9 cellular contexts compared by ENCODE assay signal in genomic region chr7:151410405-151411390, GRCh38. TPM values are rescaled to one million over a fixed set of nuclear protein-coding genes. Genes with fewer than 3 reads are reported as not detected.
DNase-seq lines count a peak whose midpoint lies in the region; ATAC-seq and TF ChIP-seq lines count a peak whose summit lies in the region.
"Had no signal": no experiment of that assay in that cellular context is flagged by ENCODE, and none has a peak within 500 bp of the region (broad histone marks: within the 10 kb centered on the region; RNA-seq: fewer than 3 reads in every experiment).

No MANE protein-coding gene starts in this region.

- TSS peak; percentile 26 for BruUV-seq in PC-9 (replicated peaks; lab: Mats Ljungman, UMichigan)

- peaks cover 31% of the 10 kb centered on the region for H3K27me3 Mint-ChIP-seq in neural crest cell (ENCODE audit: low read depth)

- no peaks in the 10 kb centered on the region for H3K36me3 Mint-ChIP-seq in neural crest cell (ENCODE audit: low read depth)

- H3K27ac Mint-ChIP-seq in neural crest cell (ENCODE audit: unreplicated experiment): peak overlapping the region; percentile 19

- intact Hi-C loops in PC-9 (cut with micrococcal nuclease; ENCODE audit: unreplicated experiment): loop anchor here (1.0 kb wide), 1 partner anchor 18 kb away; no protein-coding TSS in a partner anchor
- intact Hi-C loops in esophagus squamous epithelium (cut with DNase I): no loop called here

- H3K4me1 Mint-ChIP-seq in neural crest cell: peaks cover 23% of the 10 kb centered on the region

- CTCF ChIA-PET in BJ (lab: Yijun Ruan, JAX): interaction anchor here (0.6 to 1.2 kb wide), 4 partner anchors 11 to 38 kb away, joined by 3 to 4 read pairs (median 4); no protein-coding TSS in a partner anchor
- CTCF ChIA-PET in PC-9 (lab: Charles Lee): no interaction called here

- H3K4me3 ChIP-seq in BJ (ENCODE audit: low read depth, low read length) (peak overlapping the region; percentile 16), PC-9 (no peak overlapping the region), esophagus squamous epithelium (peak overlapping the region; percentile 23 to 73 (median 46))

- no peaks in the 10 kb centered on the region for H3K9me2 ChIP-seq in PC-9 (ENCODE audit: insufficient read depth)

- H3F3A ChIP-seq in PC-9 (ENCODE audit: insufficient read depth, low read depth): 0 out of 2 replicates have a peak, but pooled peaks cover 4% of the 10 kb centered on the region

- 56 to 71% methylated on average over 14 to 20 of the region's 55 CpGs for WGBS in esophagus squamous epithelium, 2 donors

- H3K9me3 Mint-ChIP-seq in neural crest cell: no peaks in the 10 kb centered on the region

- H3K9me3 ChIP-seq in PC-9 (ENCODE audit: insufficient read depth, low read depth) (no peaks in the 10 kb centered on the region), esophagus squamous epithelium (no peaks in the 10 kb centered on the region)

- no peak for TF ChIP-seq POLR2A in esophagus squamous epithelium (IDR thresholded peaks at IDR 0.05)

- no peak overlapping the region for H3K4me2 ChIP-seq in PC-9

- peak overlapping the region; percentile 89 for H3K4me3 Mint-ChIP-seq in neural crest cell

- no peaks in the 10 kb centered on the region for H3K79me2 ChIP-seq in PC-9 (ENCODE audit: low read depth)

- POLR2A ChIA-PET in BJ (lab: Charles Lee) (no interaction called here), PC-9 (lab: Charles Lee; ENCODE audit: unreplicated experiment) (interaction anchor here (0.8 kb wide), 1 partner anchor 16 kb away, joined by 3 read pairs; no protein-coding TSS in a partner anchor)

- H3K4me1 ChIP-seq in PC-9 (replicated peaks; ENCODE audit: insufficient read depth) (peaks cover 3% of the 10 kb centered on the region; the same call in 1 of the 2 replicates), esophagus squamous epithelium (peaks cover 13 to 27% (median 13%) of the 10 kb centered on the region in 3 donors)

- TF ChIP-seq CTCF in BJ (IDR thresholded peaks at IDR 0.05; ENCODE audit: insufficient read depth, low read depth, low read length) (no peak), PC-9 (conservative IDR thresholded peaks at IDR 0.05) (no peak), esophagus squamous epithelium (IDR thresholded peaks at IDR 0.05) (no peak), neural crest cell (conservative IDR thresholded peaks at IDR 0.05) (no peak)

- ATAC-seq in GM21367 (IDR thresholded peaks at IDR 0.05; ENCODE audit: unreplicated experiment): no peak

- H3K27me3 ChIP-seq in BJ (ENCODE audit: control insufficient read depth, insufficient read depth, low read length) (peaks cover 41% of the 10 kb centered on the region), PC-9 (ENCODE audit: insufficient read depth, low read depth) (peaks cover 9% of the 10 kb centered on the region; the same call in 1 of the 2 replicates), esophagus squamous epithelium (peaks cover 13 to 87% (median 22%) of the 10 kb centered on the region in 4 donors)

- H3K27ac ChIP-seq in PC-9 (no peak overlapping the region), esophagus squamous epithelium (peak overlapping the region; percentile 46 to 83 (median 65))
- H3K27ac ChIP-seq: epithelial cell of prostate had no signal

- no peaks in the 10 kb centered on the region for H3K36me3 ChIP-seq in BJ (ENCODE audit: control insufficient read depth, insufficient read depth, low read length)
- no peaks in the 10 kb centered on the region for H3K36me3 ChIP-seq in PC-9 (ENCODE audit: low read depth)
- no peaks in the 10 kb centered on the region for H3K36me3 ChIP-seq in esophagus squamous epithelium

- DNase-seq in BJ (ENCODE audit: low read depth) (no peak), PC-9 (no peak), esophagus squamous epithelium (lab: John Stamatoyannopoulos, UW) (no peak), neural crest cell (ENCODE audit: low read depth, low spot score) (peak; percentile 36), SKM-1 treated with dmso at 0.1 percent for 144 hours (lab: John Stamatoyannopoulos, UW; ENCODE audit: unreplicated experiment) (no peak), DMS153 (lab: John Stamatoyannopoulos, UW) (no peak)
- DNase-seq in activated CD4-positive, alpha-beta T cell treated with anti-CD3 and anti-CD28 coated beads for 48 hours: no peak

- no peak overlapping the region for H2AFZ ChIP-seq in PC-9

- no peaks in the 10 kb centered on the region for H4K20me1 ChIP-seq in PC-9 (ENCODE audit: insufficient read depth)

RNA-seq across cellular contexts. Expression of gene WDR86, which starts 0.9 kb away (rescaled TPM):
- polyA plus RNA-seq in BJ (2011; rRNA removed): 0.04 TPM in 1 of 2 replicates, not detected in the other
- not detected in 2 replicates for polyA minus RNA-seq in BJ (2011; rRNA and poly(A)+ RNA removed)
- total RNA-seq in PC-9 (2021) (7.7 and 12.4 TPM in 2 replicates), esophagus squamous epithelium (1 to 10 TPM in 2 of 4 donors, under 1 TPM in 2; 0.53 to 4.6 (median 1.5) TPM), neural crest cell (24.8 and 29.8 TPM in 2 replicates)

RNA-seq across cellular contexts. Expression of gene CRYGN, which starts 29.2 kb away (rescaled TPM):
- 0.07 and 0.10 TPM in 2 replicates for polyA plus RNA-seq in BJ (2011; rRNA removed)
- not detected in 2 replicates for polyA minus RNA-seq in BJ (2011; rRNA and poly(A)+ RNA removed)
- total RNA-seq in PC-9 (2021): 1.0 and 1.2 TPM in 2 replicates
- total RNA-seq in esophagus squamous epithelium: under 1 TPM in 1 of 4 donors, not detected in 3; 0.19 TPM
- 0.16 and 0.32 TPM in 2 replicates for total RNA-seq in neural crest cell
